Comparison of ENCODE assay signal across 20 cellular contexts in genomic region chr11:64572143-64572542, GRCh38. TPM values are rescaled to one million over a fixed set of nuclear protein-coding genes. Genes with fewer than 3 reads are reported as not detected.
A peak's percentile ranks its signal among the peaks of the same experiment; 100 is the strongest.
DNase-seq lines count a peak whose midpoint lies in the region; ATAC-seq and TF ChIP-seq lines count a peak whose summit lies in the region.
"Had no signal": no experiment of that assay in that cellular context is flagged by ENCODE, and none has a peak within 500 bp of the region (broad histone marks: within the 10 kb centered on the region; RNA-seq: fewer than 3 reads in every experiment).

No MANE protein-coding gene starts in this region.

- H3K79me1 ChIP-seq in H9 (ENCODE audit: insufficient read depth, low read depth, low read length, poor library complexity, severe bottlenecking), result no peaks in the 10 kb centered on the region

- intact Hi-C loops in ascending aorta (cut with DNase I), result no loop called here

- no peak overlapping the region for H3K27ac ChIP-seq in H9 (ENCODE audit: insufficient read length, low read depth, low read length)
- H3K27ac ChIP-seq in RWPE1, result peak overlapping the region; percentile 81
- H3K27ac ChIP-seq in foreskin keratinocyte, result peak overlapping the region; percentile 46
- no peak overlapping the region for H3K27ac ChIP-seq in neural progenitor cell
- H3K27ac ChIP-seq in ascending aorta, result no peak overlapping the region
- H3K27ac ChIP-seq: Peyer's patch had no signal

- ATAC-seq in foreskin keratinocyte, result no peak
- ATAC-seq: SK-N-SH treated with all-trans-retinoic acid at 6 μM for 48 hours had no signal

- H3K9me3 ChIP-seq in H9 (ENCODE audit: control insufficient read depth, low read depth, low read length) (no peaks in the 10 kb centered on the region), neural progenitor cell (ENCODE audit: low read depth) (no peaks in the 10 kb centered on the region), ascending aorta (no peaks in the 10 kb centered on the region)
- H3K9me3 ChIP-seq: Peyer's patch had no signal

- H3K23ac ChIP-seq in H9 (ENCODE audit: insufficient read length, low read depth, low read length), result no peak overlapping the region

- no peak overlapping the region for H2BK20ac ChIP-seq in H9 (ENCODE audit: low read depth, low read length, poor library complexity, severe bottlenecking)

- peaks cover 1% of the 10 kb centered on the region for H3F3A ChIP-seq in neural progenitor cell (ENCODE audit: low read depth)

- no peaks in the 10 kb centered on the region for H3K9me3 Mint-ChIP-seq in H9
- H3K9me3 Mint-ChIP-seq in neural progenitor cell, result no peaks in the 10 kb centered on the region

- no peak overlapping the region for H3T11ph ChIP-seq in H9 (ENCODE audit: low read length)

- H2AK5ac ChIP-seq in H9 (ENCODE audit: insufficient read length, low read length), result no peak overlapping the region

- H4K91ac ChIP-seq in H9 (ENCODE audit: insufficient read length, low read depth, low read length), result no peak overlapping the region

- H3K23me2 ChIP-seq in H9 (ENCODE audit: insufficient read length, low read depth, low read length, poor library complexity, severe bottlenecking), result no peaks in the 10 kb centered on the region

- H3K4me3 Mint-ChIP-seq in H9, result no peak overlapping the region
- no peak overlapping the region for H3K4me3 Mint-ChIP-seq in neural progenitor cell

- no peak for DNase-seq in H9
- DNase-seq in RWPE1 (ENCODE audit: low spot score), result no peak
- no peak for DNase-seq in foreskin keratinocyte
- DNase-seq in neural progenitor cell (ENCODE audit: low spot score), result no peak
- no peak for DNase-seq in activated naive CD4-positive, alpha-beta T cell treated with anti-CD3 and anti-CD28 coated beads, Interleukin-2, amount 50 U/mL, for 16 hours
- no peak for DNase-seq in stimulated activated CD4-positive, alpha-beta T cell treated with anti-CD3 and anti-CD28 coated beads, Interleukin-4, amount 100 ng/mL, for 4 hours
- DNase-seq in ascending aorta (ENCODE audit: low spot score in 2 of 2), result no peak
- DNase-seq: ACHN, AML-193, COR-L47, EL, HCEC 1CT, KG1, NCI-H1092, NCI-H2081 treated with DMSO at 0.1 percent for 48 hours, NCI-H524 treated with DMSO at 0.1 percent for 48 hours, SHP77 treated with DMSO at 0.1 percent for 48 hours had no signal

- H3K27me3 ChIP-seq in H9 (ENCODE audit: insufficient read depth, low read length) (no peaks in the 10 kb centered on the region), foreskin keratinocyte (no peaks in the 10 kb centered on the region), neural progenitor cell (no peaks in the 10 kb centered on the region), ascending aorta (no peaks in the 10 kb centered on the region)
- H3K27me3 ChIP-seq: Peyer's patch had no signal

- no peak overlapping the region for H4K8ac ChIP-seq in H9 (replicated peaks; ENCODE audit: insufficient read length, low read depth, low read length)

- H3K36me3 ChIP-seq in neural progenitor cell, result no peaks in the 10 kb centered on the region
- no peaks in the 10 kb centered on the region for H3K36me3 ChIP-seq in ascending aorta
- H3K36me3 ChIP-seq: Peyer's patch had no signal

- H3K36me3 Mint-ChIP-seq in H9 (ENCODE audit: insufficient read depth in 1 of 3, low read depth in 3 of 3) (no peaks in the 10 kb centered on the region), neural progenitor cell (no peaks in the 10 kb centered on the region)

- no CpG with 5 or more reads among the region's 8 CpGs for WGBS in H9 (ENCODE audit: extremely low coverage, insufficient read length, low lambda C conversion rate)

- no peaks in the 10 kb centered on the region for H4K20me1 ChIP-seq in H9 (ENCODE audit: control insufficient read depth, insufficient read depth, insufficient read length)
- no peaks in the 10 kb centered on the region for H4K20me1 ChIP-seq in neural progenitor cell (ENCODE audit: low read depth)

- no peak overlapping the region for H2BK120ac ChIP-seq in H9 (ENCODE audit: low read depth, low read length, poor library complexity, severe bottlenecking)

- H3K56ac ChIP-seq in H9 (ENCODE audit: insufficient read length, low read depth, low read length), result no peak overlapping the region

- no peak overlapping the region for H2BK5ac ChIP-seq in H9 (ENCODE audit: insufficient read length, low read length)

- H3K27ac Mint-ChIP-seq in H9 (peak overlapping the region in 2 of 3 experiments; percentile 8 to 18; a peak in 2 of 7 replicates), neural progenitor cell (peak overlapping the region; percentile 59)

- H3K4me3 ChIP-seq in neural progenitor cell, result no peak overlapping the region
- H3K4me3 ChIP-seq in ascending aorta, result no peak overlapping the region
- H3K4me3 ChIP-seq: Peyer's patch had no signal

- no peak overlapping the region for H2AFZ ChIP-seq in H9 (ENCODE audit: low read length)
- H2AFZ ChIP-seq in neural progenitor cell (replicated peaks), result peak overlapping the region; percentile 44

- POLR2A ChIA-PET in RWPE1 (lab: Yijun Ruan, JAX; ENCODE audit: low non-redundant PET), result no interaction called here

- H3K27me3 Mint-ChIP-seq in H9 (ENCODE audit: low read depth) (peaks cover 23% of the 10 kb centered on the region), neural progenitor cell (ENCODE audit: insufficient read depth, low read depth) (peaks cover 9% of the 10 kb centered on the region)

- H3K4me1 Mint-ChIP-seq in H9 (peaks cover 9 to 19% of the 10 kb centered on the region in 2 experiments), neural progenitor cell (peaks cover 28% of the 10 kb centered on the region)

- H2BK12ac ChIP-seq in H9 (ENCODE audit: insufficient read length, low read depth, low read length), result no peak overlapping the region

- no peak overlapping the region for H3K4ac ChIP-seq in H9 (ENCODE audit: low read depth, low read length)

- no peak overlapping the region for H3K14ac ChIP-seq in H9 (ENCODE audit: insufficient read depth, low read length)

- no peak overlapping the region for H4K5ac ChIP-seq in H9 (ENCODE audit: insufficient read length, low read depth, low read length)

- TF ChIP-seq CTCF in H9 (conservative IDR thresholded peaks at IDR 0.05) (no peak), RWPE1 (conservative IDR thresholded peaks at IDR 0.05; ENCODE audit: low read depth) (no peak), foreskin keratinocyte (conservative IDR thresholded peaks at IDR 0.05) (no peak), neural progenitor cell (IDR thresholded peaks at IDR 0.05) (no peak), ascending aorta (IDR thresholded peaks at IDR 0.05) (no peak)

- H3K4me1 ChIP-seq in H9 (ENCODE audit: insufficient read depth, low read length) (no peaks in the 10 kb centered on the region), foreskin keratinocyte (peaks cover 3% of the 10 kb centered on the region), neural progenitor cell (peaks cover 17% of the 10 kb centered on the region), ascending aorta (no peaks in the 10 kb centered on the region)
- H3K4me1 ChIP-seq: Peyer's patch had no signal

- H3K4me2 ChIP-seq in H9 (ENCODE audit: insufficient read depth, insufficient read length, low read length) (no peak overlapping the region), neural progenitor cell (no peak overlapping the region)

- no peak overlapping the region for H3K18ac ChIP-seq in H9 (ENCODE audit: insufficient read length, low read depth, low read length)

- H3K79me2 ChIP-seq in H9 (ENCODE audit: insufficient read depth, low read length) (no peaks in the 10 kb centered on the region), neural progenitor cell (ENCODE audit: low read depth) (no peaks in the 10 kb centered on the region)

- CTCF ChIA-PET in RWPE1 (lab: Yijun Ruan, JAX), result interaction anchor here (0.5 to 1.5 kb wide), 4 partner anchors 68 to 123 kb away, joined by 3 read pairs; no protein-coding TSS in a partner anchor

- H2BK15ac ChIP-seq in H9 (ENCODE audit: low read depth, low read length), result no peak overlapping the region

- H3K9ac ChIP-seq in H9 (ENCODE audit: extremely low read depth, insufficient read length, low read length) (no peak overlapping the region), neural progenitor cell (no peak overlapping the region)

RNA-seq across cellular contexts. Expression of gene SLC22A11, which starts 16.4 kb away (rescaled TPM):
- total RNA-seq in H9 (2021) (not detected in 2 replicates), foreskin keratinocyte (not detected in 2 replicates), neural progenitor cell (ENCODE audit: low replicate concordance) (not detected in 2 replicates), ascending aorta (not detected)
- polyA plus RNA-seq in foreskin keratinocyte, result not detected in 2 replicates
- total RNA-seq: M059J, Peyer's patch had no signal

RNA-seq across cellular contexts. Expression of gene SLC22A12, which starts 18.9 kb away (rescaled TPM):
- total RNA-seq in H9 (2021), result not detected in 2 replicates
- not detected in 2 replicates for total RNA-seq in foreskin keratinocyte
- not detected in 2 replicates for polyA plus RNA-seq in foreskin keratinocyte
- total RNA-seq in neural progenitor cell (ENCODE audit: low replicate concordance), result not detected in 2 replicates
- not detected for total RNA-seq in ascending aorta
- total RNA-seq: M059J, Peyer's patch had no signal

Comparison
In these comparisons a context has a peak if more than half of its experiments do, and no peak if none do; other contexts are left out.
1. H3K27ac ChIP-seq: peak in RWPE1 (single experiment) and foreskin keratinocyte (single experiment); none in H9 (single experiment), neural progenitor cell (single experiment) and ascending aorta (0 of 2).